Comparison of ENCODE assay signal across 8 cellular contexts in genomic region chr7:90402785-90403173, GRCh38. TPM values are rescaled to one million over a fixed set of nuclear protein-coding genes. Genes with fewer than 3 reads are reported as not detected.
DNase-seq lines count a peak whose midpoint lies in the region; ATAC-seq, FAIRE-seq and TF ChIP-seq lines count a peak whose summit lies in the region.

No MANE protein-coding gene starts in this region.

- H3K36me3 ChIP-seq in Caco-2 (ENCODE audit: control insufficient read depth, insufficient read depth, low read length) (no peaks in the 10 kb centered on the region), OCI-LY3 (replicated peaks; ENCODE audit: low read depth, low read length) (no peaks in the 10 kb centered on the region), endothelial cell of umbilical vein (ENCODE audit: control insufficient read depth in 2 of 2, extremely low read depth in 1 of 2, insufficient read depth in 2 of 2, low read length in 2 of 2) (no peaks in the 10 kb centered on the region), pancreas (no peaks in the 10 kb centered on the region)

- BruUV-seq in Caco-2 (replicated peaks; lab: Mats Ljungman, UMichigan) (no TSS peak), endothelial cell of umbilical vein (replicated peaks; lab: Mats Ljungman, UMichigan) (no TSS peak)

- H3K79me2 ChIP-seq in OCI-LY3 (ENCODE audit: low read length) (no peaks in the 10 kb centered on the region), endothelial cell of umbilical vein (ENCODE audit: control insufficient read depth, insufficient read depth, low read length) (no peaks in the 10 kb centered on the region)

- intact Hi-C loops in Caco-2 (cut with micrococcal nuclease; ENCODE audit: unreplicated experiment) = loop anchor here (1.0 kb wide), 1 partner anchor 56 kb away; the partner anchor contains the start of gene GTPBP10
- intact Hi-C loops in endothelial cell of umbilical vein (cut with micrococcal nuclease) = loop anchor here (1.0 kb wide), 2 partner anchors 9 to 56 kb away; partner anchors contain the start of gene GTPBP10
- intact Hi-C loops in pancreas (cut with DNase I) = no loop called here

- peak overlapping the region; percentile 87 for H3K4me3 Mint-ChIP-seq in Caco-2 (ENCODE audit: unreplicated experiment)

- H3K27ac Mint-ChIP-seq in Caco-2 (ENCODE audit: unreplicated experiment) = peak overlapping the region; percentile 89

- H3K27me3 ChIP-seq in Caco-2 (replicated peaks; ENCODE audit: control insufficient read depth, insufficient read depth, low read length) (no peaks in the 10 kb centered on the region), OCI-LY3 (ENCODE audit: low read depth, low read length) (no peaks in the 10 kb centered on the region), endothelial cell of umbilical vein (ENCODE audit: control insufficient read depth in 2 of 2, insufficient read depth in 2 of 2, low read length in 2 of 2) (peaks cover 6 to 14% of the 10 kb centered on the region in 2 experiments), pancreas (no peaks in the 10 kb centered on the region)

- peaks cover 13% of the 10 kb centered on the region for H3K9me3 Mint-ChIP-seq in Caco-2 (ENCODE audit: unreplicated experiment)

- DNase-seq in Caco-2 (no peak), endothelial cell of umbilical vein (ENCODE audit: low read depth, low spot score) (no peak), pancreas (no peak), SKM-1 (lab: John Stamatoyannopoulos, UW; ENCODE audit: unreplicated experiment) (no peak), NOMO-1 (lab: John Stamatoyannopoulos, UW; ENCODE audit: unreplicated experiment in 2 of 2) (no peak)
- DNase-seq in activated effector memory CD4-positive, alpha-beta T cell treated with anti-CD3 and anti-CD28 coated beads, Interleukin-2, amount 50 U/mL, for 16 hours = no peak

- ATAC-seq in pancreas (peak in 2 of 4 donors; percentile 11 to 16), HG02678 (IDR thresholded peaks at IDR 0.05; ENCODE audit: unreplicated experiment) (no peak)

- H3K9ac ChIP-seq in OCI-LY3 (ENCODE audit: low read length) (peak overlapping the region; percentile 86), endothelial cell of umbilical vein (replicated peaks; ENCODE audit: extremely low read depth, insufficient read depth, low read length) (no peak overlapping the region)

- TF ChIP-seq CTCF in Caco-2 (IDR thresholded peaks at IDR 0.05; ENCODE audit: insufficient read depth in 1 of 2, low read depth in 1 of 2, low read length in 1 of 2, severe bottlenecking in 1 of 2, unreplicated experiment in 1 of 2) = no peak
- no peak for TF ChIP-seq CTCF in OCI-LY3 (IDR thresholded peaks at IDR 0.05; ENCODE audit: low read depth, low read length)
- no peak for TF ChIP-seq CTCF in endothelial cell of umbilical vein (IDR thresholded peaks at IDR 0.05; ENCODE audit: extremely low read depth in 1 of 2, insufficient read depth in 1 of 2, low read depth in 1 of 2, low read length in 2 of 2)
- TF ChIP-seq CTCF in pancreas (IDR thresholded peaks at IDR 0.05) = no peak

- H3K9me3 ChIP-seq in Caco-2 = no peaks in the 10 kb centered on the region
- H3K9me3 ChIP-seq in OCI-LY3 (ENCODE audit: insufficient read depth, low read length) = no peaks in the 10 kb centered on the region
- no peaks in the 10 kb centered on the region for H3K9me3 ChIP-seq in endothelial cell of umbilical vein (replicated peaks; ENCODE audit: control insufficient read depth, insufficient read depth, low read length)
- no peaks in the 10 kb centered on the region for H3K9me3 ChIP-seq in pancreas

- H3K27ac ChIP-seq in OCI-LY3 (ENCODE audit: low read length) = no peak overlapping the region
- H3K27ac ChIP-seq in endothelial cell of umbilical vein (ENCODE audit: insufficient read depth, low read depth, low read length) = no peak overlapping the region
- peak overlapping the region in 2 of 4 donors; percentile 88 to 90 for H3K27ac ChIP-seq in pancreas

- POLR2A ChIA-PET in Caco-2 (lab: Charles Lee) (no interaction called here), endothelial cell of umbilical vein (lab: Charles Lee) (interaction anchor here (0.9 kb wide), 1 partner anchor 12 kb away, joined by 3 read pairs; no protein-coding TSS in a partner anchor)

- no peak for TF ChIP-seq POLR2A in endothelial cell of umbilical vein (IDR thresholded peaks at IDR 0.05; ENCODE audit: low read depth, low read length)

- H3K4me1 Mint-ChIP-seq in Caco-2 (ENCODE audit: low read depth, unreplicated experiment) = no peaks in the 10 kb centered on the region

- H3K4me1 ChIP-seq in Caco-2 = no peaks in the 10 kb centered on the region; the same call in 1 of the 2 replicates
- peaks cover 6% of the 10 kb centered on the region; the same call in 1 of the 2 replicates for H3K4me1 ChIP-seq in OCI-LY3 (ENCODE audit: low read length)
- H3K4me1 ChIP-seq in endothelial cell of umbilical vein (ENCODE audit: control insufficient read depth, extremely low read depth, insufficient read depth, low read length) = peaks cover 6% of the 10 kb centered on the region
- peaks cover 0 to 11% (median 5%) of the 10 kb centered on the region in 3 donors for H3K4me1 ChIP-seq in pancreas

- H3K27me3 Mint-ChIP-seq in Caco-2 (ENCODE audit: insufficient read depth, unreplicated experiment) = peaks cover 3% of the 10 kb centered on the region

- dilution Hi-C loops in endothelial cell of umbilical vein (cut with MboI; ENCODE audit: extremely low pct_ligation_motif_present, low sequenced_read_pairs) = no loop called here

- peak overlapping the region; percentile 100 for H2AFZ ChIP-seq in OCI-LY3 (ENCODE audit: low read depth, low read length)
- H2AFZ ChIP-seq in endothelial cell of umbilical vein (ENCODE audit: low read depth, low read length) = peak overlapping the region; percentile 99

- 5 to 8% methylated on average over 1 of the region's 1 CpG for WGBS in pancreas, 2 donors

- peak overlapping the region; percentile 92 for H3K4me2 ChIP-seq in OCI-LY3 (ENCODE audit: low read length)
- H3K4me2 ChIP-seq in endothelial cell of umbilical vein (ENCODE audit: insufficient read depth, low read length) = peak overlapping the region; percentile 96

- H3K4me3 ChIP-seq in Caco-2 (ENCODE audit: low read depth, low read length) (peak overlapping the region; percentile 68), OCI-LY3 (ENCODE audit: low read length) (peak overlapping the region; percentile 99), endothelial cell of umbilical vein (replicated peaks in 1 of 3; ENCODE audit: insufficient read depth in 1 of 3, low read depth in 1 of 3, low read length in 3 of 3) (peak overlapping the region; percentile 57 to 90 (median 80)), pancreas (peak overlapping the region; percentile 42 to 59 (median 50))

- H4K20me1 ChIP-seq in OCI-LY3 (ENCODE audit: insufficient read depth, low read length) (no peaks in the 10 kb centered on the region), endothelial cell of umbilical vein (replicated peaks; ENCODE audit: control insufficient read depth, extremely low read depth, insufficient read depth, low read length) (no peaks in the 10 kb centered on the region)

- CTCF ChIA-PET in Caco-2 (lab: Charles Lee) = interaction anchor here (1.3 kb wide), 1 partner anchor 90 kb away, joined by 4 read pairs; no protein-coding TSS in a partner anchor
- CTCF ChIA-PET in endothelial cell of umbilical vein (lab: Charles Lee) = no interaction called here

- H3K9me1 ChIP-seq in endothelial cell of umbilical vein (replicated peaks; ENCODE audit: control insufficient read depth, extremely low read depth, insufficient read depth, low read length) = no peaks in the 10 kb centered on the region

- no peak for FAIRE-seq in endothelial cell of umbilical vein (lab: Jason Lieb, UNC)
- FAIRE-seq in pancreas (lab: Jason Lieb, UNC) = no peak

- H3K36me3 Mint-ChIP-seq in Caco-2 (ENCODE audit: insufficient read depth, unreplicated experiment) = peaks cover 5% of the 10 kb centered on the region

TF ChIP-seq in endothelial cell of umbilical vein, 7 proteins besides CTCF, POLR2A, EP300 and RAD21:
- no peak for TF ChIP-seq MYC (IDR thresholded peaks at IDR 0.05; ENCODE audit: low read depth, low read length)
- TF ChIP-seq FOS (IDR thresholded peaks at IDR 0.05; ENCODE audit: borderline replicate concordance, insufficient read depth, low read length) = no peak
- TF ChIP-seq GATA2 (IDR thresholded peaks at IDR 0.05; ENCODE audit: insufficient read depth, insufficient read length, low read depth, low read length) = no peak
- no peak for TF ChIP-seq JUN (IDR thresholded peaks at IDR 0.05; ENCODE audit: borderline replicate concordance, insufficient read depth, insufficient read length, low read depth)
- TF ChIP-seq MAX (IDR thresholded peaks at IDR 0.05; ENCODE audit: insufficient read depth, insufficient read length) = no peak
- TF ChIP-seq POLR2AphosphoS5 (IDR thresholded peaks at IDR 0.05; ENCODE audit: insufficient read depth, low read depth, low read length) = no peak
- no peak for TF ChIP-seq EZH2 (IDR thresholded peaks at IDR 0.05; ENCODE audit: borderline replicate concordance, low read depth, low read length, severe bottlenecking)

RNA-seq across cellular contexts. Expression of gene CLDN12, which starts 0.5 kb away (rescaled TPM):
- total RNA-seq in Caco-2 (2022) = 38.4 and 39.5 TPM in 2 replicates
- 6.1 and 8.1 TPM in 2 replicates for total RNA-seq in endothelial cell of umbilical vein
- 19.7 and 22.7 TPM in 2 replicates for polyA plus RNA-seq in endothelial cell of umbilical vein
- polyA plus RNA-seq in endothelial cell of umbilical vein (2011; cell fraction: cytosol; rRNA removed) = 9.2 and 10.6 TPM in 2 replicates
- polyA plus RNA-seq in endothelial cell of umbilical vein (2011; cell fraction: nucleus; rRNA removed) = 10.1 and 12.1 TPM in 2 replicates
- polyA plus RNA-seq in endothelial cell of umbilical vein (2012) = 7.2 and 8.4 TPM in 2 replicates
- 47.3 and 57.4 TPM in 2 replicates for polyA minus RNA-seq in endothelial cell of umbilical vein
- polyA minus RNA-seq in endothelial cell of umbilical vein (2011; cell fraction: cytosol; rRNA and poly(A)+ RNA removed) = 26.8 TPM
- polyA minus RNA-seq in endothelial cell of umbilical vein (2011; cell fraction: nucleus; rRNA and poly(A)+ RNA removed) = 11.2 and 14.6 TPM in 2 replicates
- 10 to 100 TPM; 11.8 to 33.3 (median 17.1) TPM for total RNA-seq in pancreas
- polyA plus RNA-seq in pancreas = 10 to 100 TPM; 10.5 to 14.2 TPM

RNA-seq across cellular contexts. Expression of gene GTPBP10, which starts 56.3 kb away (rescaled TPM):
- total RNA-seq in Caco-2 (2022) = 42.7 and 45.2 TPM in 2 replicates
- total RNA-seq in endothelial cell of umbilical vein = 14.6 and 16.7 TPM in 2 replicates
- polyA plus RNA-seq in endothelial cell of umbilical vein = 2.3 and 3.5 TPM in 2 replicates
- 8.6 and 9.6 TPM in 2 replicates for polyA plus RNA-seq in endothelial cell of umbilical vein (2011; cell fraction: cytosol; rRNA removed)
- 7.6 and 12.7 TPM in 2 replicates for polyA plus RNA-seq in endothelial cell of umbilical vein (2011; cell fraction: nucleus; rRNA removed)
- polyA plus RNA-seq in endothelial cell of umbilical vein (2012) = 12.3 and 17.0 TPM in 2 replicates
- polyA minus RNA-seq in endothelial cell of umbilical vein = 0.83 and 3.9 TPM in 2 replicates
- polyA minus RNA-seq in endothelial cell of umbilical vein (2011; cell fraction: cytosol; rRNA and poly(A)+ RNA removed) = 5.5 TPM
- polyA minus RNA-seq in endothelial cell of umbilical vein (2011; cell fraction: nucleus; rRNA and poly(A)+ RNA removed) = 3.5 and 4.8 TPM in 2 replicates
- total RNA-seq in pancreas = 10 to 100 TPM in 4 of 6 donors, 1 to 10 TPM in 2; 9.2 to 14.7 (median 12.1) TPM
- polyA plus RNA-seq in pancreas = 10 to 100 TPM in 1 of 2 donors, 1 to 10 TPM in 1; 8.1 to 10.2 TPM

Comparison
In these comparisons a context has a peak if more than half of its experiments do, and no peak if none do; other contexts are left out.
1. intact Hi-C loops: an anchor here in Caco-2 (1.0 kb wide) and endothelial cell of umbilical vein (1.0 kb wide); none called in pancreas.